2 cellular contexts compared by ENCODE assay signal in the genomic region with DNA sequence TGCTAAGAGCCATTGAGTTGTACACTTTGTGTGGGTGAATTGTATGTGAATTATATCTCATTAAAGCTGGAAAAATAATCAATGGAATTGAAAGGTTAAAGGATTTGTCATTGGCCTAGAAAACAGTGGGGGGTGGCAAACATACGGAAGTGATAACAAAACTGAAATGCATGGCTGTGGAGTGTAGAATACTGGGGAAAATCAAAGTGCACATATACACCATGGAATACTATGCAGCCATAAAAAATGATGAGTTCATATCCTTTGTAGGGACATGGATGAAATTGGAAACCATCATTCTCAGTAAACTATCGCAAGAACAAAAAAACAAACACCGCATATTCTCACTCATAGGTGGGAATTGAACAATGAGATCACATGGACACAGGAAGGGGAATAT.
A peak's percentile ranks its signal among the peaks of the same experiment; 100 is the strongest.
TF ChIP-seq lines count a peak whose summit lies in the region.

No MANE protein-coding gene starts in this region.

TF ChIP-seq in HEK293, 187 proteins besides CTCF, POLR2A, EP300 and RAD21:
- peak; percentile 51 for TF ChIP-seq ZNF146 (tag by site-specific recombination; IDR thresholded peaks at IDR 0.05)

TF ChIP-seq in K562, 482 proteins besides CTCF, POLR2A, EP300 and RAD21:
- TF ChIP-seq KDM1A (IDR thresholded peaks at IDR 0.05) (peak in 1 of 2 experiments; percentile 44; a peak in 1 of 4 replicates), BCOR (IDR thresholded peaks at IDR 0.05) (peak; percentile 32; the same call in 1 of the 2 replicates), ZNF146 (CRISPR knock-in tag; IDR thresholded peaks at IDR 0.05; ENCODE audit: unreplicated experiment) (peak; percentile 59)
